In genomic region chr10:132263866-132264265, GRCh38 we compare ENCODE assay signal across 16 cellular contexts. TPM values are rescaled to one million over a fixed set of nuclear protein-coding genes. Genes with fewer than 3 reads are reported as not detected.
DNase-seq lines count a peak whose midpoint lies in the region; ATAC-seq and TF ChIP-seq lines count a peak whose summit lies in the region.
"Had no signal": no experiment of that assay in that cellular context is flagged by ENCODE, and none has a peak within 500 bp of the region (broad histone marks: within the 10 kb centered on the region; RNA-seq: fewer than 3 reads in every experiment).

No MANE protein-coding gene starts in this region.

- no peak overlapping the region for H3K9ac ChIP-seq in trophoblast cell (ENCODE audit: low read length)
- H3K9ac ChIP-seq: BLaER1 treated with 17β-estradiol and CSF1 and Interleukin-3, amounts not matched to agents 10 nM and 100 nM had no signal

- H2BK5ac ChIP-seq in trophoblast cell (ENCODE audit: low read depth, low read length, poor library complexity): no peak overlapping the region

- H3K36me3 ChIP-seq in osteoblast (ENCODE audit: insufficient read depth, low read length) (no peaks in the 10 kb centered on the region), trophoblast cell (ENCODE audit: control insufficient read depth in 1 of 2, insufficient read depth in 2 of 2, low read length in 2 of 2) (no peaks in the 10 kb centered on the region)
- H3K36me3 ChIP-seq: BLaER1 treated with 17β-estradiol and CSF1 and Interleukin-3, amounts not matched to agents 10 nM and 100 nM; Peyer's patch had no signal

- H3K9me3 ChIP-seq in osteoblast (ENCODE audit: low read depth, low read length): no peaks in the 10 kb centered on the region
- H3K9me3 ChIP-seq in trophoblast cell (ENCODE audit: insufficient read depth, low read depth, low read length): peaks cover 16% of the 10 kb centered on the region
- H3K9me3 ChIP-seq: BLaER1 treated with 17β-estradiol and CSF1 and Interleukin-3, amounts not matched to agents 10 nM and 100 nM; Peyer's patch had no signal

- H3K4me1 ChIP-seq in osteoblast (ENCODE audit: insufficient read depth, low read length) (peaks cover 4% of the 10 kb centered on the region), trophoblast cell (ENCODE audit: control insufficient read depth in 1 of 2, insufficient read depth in 2 of 2, low read length in 2 of 2) (no peaks in the 10 kb centered on the region)
- H3K4me1 ChIP-seq: Peyer's patch had no signal

- H3K4me2 ChIP-seq in osteoblast (ENCODE audit: insufficient read depth, low read length) (no peak overlapping the region), trophoblast cell (ENCODE audit: low read length) (no peak overlapping the region)
- H3K4me2 ChIP-seq: BLaER1 treated with 17β-estradiol and CSF1 and Interleukin-3, amounts not matched to agents 10 nM and 100 nM had no signal

- no peak overlapping the region for H4K12ac ChIP-seq in trophoblast cell (ENCODE audit: low read depth, low read length)

- H2AFZ ChIP-seq in osteoblast (ENCODE audit: low read length) (no peak overlapping the region), trophoblast cell (ENCODE audit: insufficient read depth, low read length, poor library complexity) (no peak overlapping the region)

- peaks cover 14% of the 10 kb centered on the region for H3K9me3 Mint-ChIP-seq in activated CD4-positive, alpha-beta T cell treated with anti-CD3 and anti-CD28 coated beads, Interleukin-2, amount 10 ng/mL, durations not matched to agents 7 days and 5 days
- peaks cover 0 to 3% (median 0%) of the 10 kb centered on the region in 5 experiments for H3K9me3 Mint-ChIP-seq in brain
- H3K9me3 Mint-ChIP-seq: CD8-positive, alpha-beta T cell had no signal

- H2BK12ac ChIP-seq in trophoblast cell (ENCODE audit: low read length): no peak overlapping the region

- no peaks in the 10 kb centered on the region for H3K27me3 ChIP-seq in osteoblast (ENCODE audit: insufficient read depth, low read length)
- H3K27me3 ChIP-seq in trophoblast cell (ENCODE audit: insufficient read depth, low read length): no peaks in the 10 kb centered on the region
- H3K27me3 ChIP-seq: BLaER1 treated with 17β-estradiol and CSF1 and Interleukin-3, amounts not matched to agents 10 nM and 100 nM; Peyer's patch had no signal

- POLR2A ChIA-PET in activated CD4-positive, alpha-beta T cell treated with anti-CD3 and anti-CD28 coated beads, Interleukin-2, amount 10 ng/mL, durations not matched to agents 7 days and 5 days (lab: Charles Lee): no interaction called here

- H3K23ac ChIP-seq in trophoblast cell (ENCODE audit: low read length): no peak overlapping the region

- no peak overlapping the region for H2BK120ac ChIP-seq in trophoblast cell (ENCODE audit: insufficient read depth, low read length, poor library complexity)

- H3K14ac ChIP-seq in trophoblast cell (ENCODE audit: low read length): no peak overlapping the region

- no peak overlapping the region for H2AK5ac ChIP-seq in trophoblast cell (ENCODE audit: low read length)

- no peak overlapping the region for H3K18ac ChIP-seq in trophoblast cell (ENCODE audit: low read length)

- H3K79me1 ChIP-seq in trophoblast cell (ENCODE audit: low read length): no peaks in the 10 kb centered on the region

- CTCF ChIA-PET in activated CD4-positive, alpha-beta T cell treated with anti-CD3 and anti-CD28 coated beads, Interleukin-2, amount 10 ng/mL, durations not matched to agents 7 days and 5 days (lab: Charles Lee): interaction anchor here (0.6 kb wide), 1 partner anchor 93 kb away, joined by 3 read pairs; no protein-coding TSS in a partner anchor

- no peaks in the 10 kb centered on the region for H4K20me1 ChIP-seq in osteoblast (ENCODE audit: insufficient read depth, low read length)

- H3K27me3 Mint-ChIP-seq in activated CD4-positive, alpha-beta T cell treated with anti-CD3 and anti-CD28 coated beads, Interleukin-2, amount 10 ng/mL, durations not matched to agents 7 days and 5 days: no peaks in the 10 kb centered on the region
- H3K27me3 Mint-ChIP-seq in brain: no peaks in the 10 kb centered on the region

- ATAC-seq in GM18861 (IDR thresholded peaks at IDR 0.05; ENCODE audit: unreplicated experiment): no peak
- ATAC-seq: CD8-positive, alpha-beta T cell; K562 had no signal

- no peak overlapping the region for H3K4me3 Mint-ChIP-seq in activated CD4-positive, alpha-beta T cell treated with anti-CD3 and anti-CD28 coated beads, Interleukin-2, amount 10 ng/mL, durations not matched to agents 7 days and 5 days
- H3K4me3 Mint-ChIP-seq in brain: no peak overlapping the region
- H3K4me3 Mint-ChIP-seq: CD8-positive, alpha-beta T cell had no signal

- H3K4ac ChIP-seq in trophoblast cell (ENCODE audit: low read depth, low read length): no peak overlapping the region

- H3K79me2 ChIP-seq in osteoblast (ENCODE audit: insufficient read depth, low read length): no peaks in the 10 kb centered on the region
- no peaks in the 10 kb centered on the region for H3K79me2 ChIP-seq in trophoblast cell (ENCODE audit: control insufficient read depth, insufficient read depth, low read length, poor library complexity)

- DNase-seq in activated CD4-positive, alpha-beta T cell treated with anti-CD3 and anti-CD28 coated beads, Interleukin-2, amount 10 ng/mL, durations not matched to agents 7 days and 5 days: no peak
- DNase-seq in activated CD4-positive, alpha-beta T cell treated with anti-CD3 and anti-CD28 coated beads for 48 hours: no peak
- DNase-seq in NCI-H146 treated with DMSO at 0.1 percent for 48 hours (lab: John Stamatoyannopoulos, UW; ENCODE audit: unreplicated experiment) (peak; percentile 30), osteoblast (ENCODE audit: insufficient read length, low spot score, missing footprints) (peak; percentile 43), SKM-1 treated with dmso at 0.1 percent for 144 hours (lab: John Stamatoyannopoulos, UW; ENCODE audit: unreplicated experiment) (no peak), trophoblast cell (no peak)
- DNase-seq: CD8-positive, alpha-beta T cell; NCI-H2227 treated with DMSO at 0.1 percent for 48 hours; NCI-H524; NK-92 treated with Interleukin-12 subunit alpha and Interleukin-12 subunit beta, amount 100 ng/mL, for 24 hours; Peyer's patch had no signal

- TF ChIP-seq CTCF in brain (conservative IDR thresholded peaks at IDR 0.05) (no peak), osteoblast (IDR thresholded peaks at IDR 0.05; ENCODE audit: extremely low read depth, low read depth, low read length) (no peak)

- no CpG with 5 or more reads among the region's 9 CpGs for WGBS in trophoblast cell (ENCODE audit: extremely low coverage, insufficient coverage, insufficient read length)

- peak overlapping the region; percentile 72 for H3K27ac Mint-ChIP-seq in activated CD4-positive, alpha-beta T cell treated with anti-CD3 and anti-CD28 coated beads, Interleukin-2, amount 10 ng/mL, durations not matched to agents 7 days and 5 days
- H3K27ac Mint-ChIP-seq in brain: peak overlapping the region in 4 of 5 experiments; percentile 76 to 92 (median 88)
- H3K27ac Mint-ChIP-seq: CD8-positive, alpha-beta T cell had no signal

- H3K4me1 Mint-ChIP-seq in activated CD4-positive, alpha-beta T cell treated with anti-CD3 and anti-CD28 coated beads, Interleukin-2, amount 10 ng/mL, durations not matched to agents 7 days and 5 days: peaks cover 24% of the 10 kb centered on the region
- H3K4me1 Mint-ChIP-seq in brain: peaks cover 70% of the 10 kb centered on the region

- H3K27ac ChIP-seq in osteoblast (ENCODE audit: low read depth, low read length) (no peak overlapping the region), trophoblast cell (ENCODE audit: low read depth, low read length) (no peak overlapping the region)
- H3K27ac ChIP-seq: BLaER1 treated with 17β-estradiol and CSF1 and Interleukin-3, amounts not matched to agents 10 nM and 100 nM; Peyer's patch; SK-N-MC had no signal

- H3K36me3 Mint-ChIP-seq in activated CD4-positive, alpha-beta T cell treated with anti-CD3 and anti-CD28 coated beads, Interleukin-2, amount 10 ng/mL, durations not matched to agents 7 days and 5 days (ENCODE audit: low read depth): peaks cover 3% of the 10 kb centered on the region
- H3K36me3 Mint-ChIP-seq in brain: no peaks in the 10 kb centered on the region
- H3K36me3 Mint-ChIP-seq: CD8-positive, alpha-beta T cell had no signal

- H3K4me3 ChIP-seq in osteoblast (ENCODE audit: insufficient read depth, low read length): no peak overlapping the region
- no peak overlapping the region for H3K4me3 ChIP-seq in trophoblast cell (ENCODE audit: low read depth, low read length)
- H3K4me3 ChIP-seq: BLaER1 treated with 17β-estradiol and CSF1 and Interleukin-3, amounts not matched to agents 10 nM and 100 nM; K562; Peyer's patch; SK-N-MC had no signal

- H4K91ac ChIP-seq in trophoblast cell (ENCODE audit: low read depth, low read length): no peak overlapping the region

- no peak overlapping the region for H4K8ac ChIP-seq in trophoblast cell (ENCODE audit: low read depth, low read length)

RNA-seq across cellular contexts. Expression of gene STK32C, which starts 43.9 kb away (rescaled TPM):
- 10 to 100 TPM; 11.1 to 15.2 TPM for total RNA-seq in activated CD4-positive, alpha-beta T cell treated with anti-CD3 and anti-CD28 coated beads, Interleukin-2, amount 10 ng/mL, durations not matched to agents 7 days and 5 days
- 72.6 TPM for polyA plus RNA-seq in brain (ENCODE audit: insufficient read depth, low read depth, low replicate concordance)
- 12.7 and 14.5 TPM in 2 replicates for total RNA-seq in osteoblast
- polyA plus RNA-seq in trophoblast cell (2013): 3.3 and 3.8 TPM in 2 replicates

Comparison
In these comparisons a context has a peak if more than half of its experiments do, and no peak if none do; other contexts are left out.
1. DNase-seq: peak in NCI-H146 treated with DMSO at 0.1 percent for 48 hours (single experiment) and osteoblast (single experiment); none in activated CD4-positive, alpha-beta T cell treated with anti-CD3 and anti-CD28 coated beads, Interleukin-2, amount 10 ng/mL, durations not matched to agents 7 days and 5 days (single experiment), activated CD4-positive, alpha-beta T cell treated with anti-CD3 and anti-CD28 coated beads for 48 hours (single experiment), SKM-1 treated with dmso at 0.1 percent for 144 hours (single experiment) and trophoblast cell (0 of 2).